Comparison of ENCODE assay signal across 8 cellular contexts in the genomic region with DNA sequence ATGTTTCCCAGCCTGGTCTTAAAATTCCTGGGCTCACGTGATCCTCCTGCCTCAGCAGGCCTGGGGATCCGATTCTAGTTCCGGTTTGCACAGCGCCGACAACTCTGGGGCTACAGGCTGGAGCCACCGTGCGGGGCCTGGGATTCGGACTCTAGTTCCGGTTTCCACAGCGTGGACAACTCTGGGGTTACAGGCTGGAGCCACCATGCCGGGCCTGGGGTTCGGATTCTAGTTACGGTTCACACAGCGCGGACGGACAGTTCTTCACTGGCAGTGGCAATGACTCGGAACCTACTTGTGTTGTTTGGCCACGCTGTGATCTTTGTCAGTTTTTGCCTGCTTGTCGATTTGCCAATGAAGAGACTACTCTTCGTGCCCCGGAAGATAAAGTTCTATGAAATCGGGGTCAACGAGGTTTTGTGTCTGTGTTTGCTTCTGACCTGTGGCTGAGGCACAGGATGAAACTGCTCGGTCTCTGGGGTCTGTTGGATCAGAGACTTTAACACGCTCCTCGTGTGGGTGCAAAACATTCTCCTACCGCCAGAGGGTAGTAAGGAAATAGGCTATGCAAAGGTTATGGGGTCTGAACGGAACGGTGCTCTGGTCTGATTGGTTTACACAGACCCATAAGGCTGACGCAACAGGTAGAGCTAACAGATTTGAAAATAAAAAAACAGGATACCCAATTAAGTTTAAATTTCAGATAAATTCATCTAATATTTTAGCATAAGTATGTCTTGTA. TPM values are rescaled to one million over a fixed set of nuclear protein-coding genes. Genes with fewer than 3 reads are reported as not detected.
DNase-seq lines count a peak whose midpoint lies in the region; ATAC-seq and TF ChIP-seq lines count a peak whose summit lies in the region.

No MANE protein-coding gene starts in this region.

- H3K27ac Mint-ChIP-seq in osteocyte (ENCODE audit: unreplicated experiment), result no peak overlapping the region

- TF ChIP-seq CTCF in foreskin keratinocyte (conservative IDR thresholded peaks at IDR 0.05) (peak; percentile 52), osteocyte (IDR thresholded peaks at IDR 0.05) (peak; percentile 16)

- H3K27me3 Mint-ChIP-seq in osteocyte (ENCODE audit: unreplicated experiment), result no peaks in the 10 kb centered on the region

- ATAC-seq in foreskin keratinocyte (no peak), GM19351 (IDR thresholded peaks at IDR 0.05; ENCODE audit: unreplicated experiment) (no peak), HG02852 (IDR thresholded peaks at IDR 0.05; ENCODE audit: unreplicated experiment) (no peak), GM21381 (IDR thresholded peaks at IDR 0.05; ENCODE audit: unreplicated experiment) (no peak)

- no peaks in the 10 kb centered on the region for H3K36me3 Mint-ChIP-seq in osteocyte (ENCODE audit: unreplicated experiment)

- no peaks in the 10 kb centered on the region for H3K27me3 ChIP-seq in foreskin keratinocyte

- H3K9me3 Mint-ChIP-seq in osteocyte (ENCODE audit: unreplicated experiment), result peaks cover 18% of the 10 kb centered on the region

- DNase-seq in ELF-1 (ENCODE audit: low read depth, low spot score), result peak; percentile 63
- DNase-seq in NCI-H1092 treated with DMSO at 0.1 percent for 48 hours (lab: John Stamatoyannopoulos, UW), result peak; percentile 73
- DNase-seq in activated T-cell treated with anti-CD3 and anti-CD28 coated beads for 48 hours (ENCODE audit: low read depth), result peak; percentile 12
- no peak for DNase-seq in foreskin keratinocyte
- DNase-seq in osteocyte (ENCODE audit: extremely low spot score, unreplicated experiment), result no peak

- H3K4me1 Mint-ChIP-seq in osteocyte (ENCODE audit: unreplicated experiment), result no peaks in the 10 kb centered on the region

- H3K4me3 Mint-ChIP-seq in osteocyte (ENCODE audit: unreplicated experiment), result no peak overlapping the region

- no peaks in the 10 kb centered on the region for H3K4me1 ChIP-seq in foreskin keratinocyte

- H3K27ac ChIP-seq in foreskin keratinocyte, result no peak overlapping the region

RNA-seq across cellular contexts. Expression of gene ZSCAN1, which starts 12.1 kb away (rescaled TPM):
- total RNA-seq in foreskin keratinocyte (not detected in 2 replicates), osteocyte (0.57 TPM in 1 of 2 replicates, not detected in the other)
- 0.08 TPM in 2 replicates for polyA plus RNA-seq in foreskin keratinocyte

RNA-seq across cellular contexts. Expression of gene ZNF606, which starts 19.1 kb away (rescaled TPM):
- total RNA-seq in foreskin keratinocyte (6.5 and 6.6 TPM in 2 replicates), osteocyte (17.5 and 22.0 TPM in 2 replicates)
- polyA plus RNA-seq in foreskin keratinocyte, result 1.3 and 1.7 TPM in 2 replicates

RNA-seq across cellular contexts. Expression of gene ZNF135, which starts 37.4 kb away (rescaled TPM):
- total RNA-seq in foreskin keratinocyte (1.4 and 1.9 TPM in 2 replicates), osteocyte (5.5 and 5.9 TPM in 2 replicates)
- 0.60 and 0.85 TPM in 2 replicates for polyA plus RNA-seq in foreskin keratinocyte

RNA-seq across cellular contexts. Expression of gene C19orf18, which starts 47.4 kb away (rescaled TPM):
- total RNA-seq in foreskin keratinocyte (0.32 and 0.44 TPM in 2 replicates), osteocyte (1.4 and 1.8 TPM in 2 replicates)
- 0.39 and 0.54 TPM in 2 replicates for polyA plus RNA-seq in foreskin keratinocyte

Comparison
In these comparisons a context has a peak if more than half of its experiments do, and no peak if none do; other contexts are left out.
1. DNase-seq: peak in ELF-1 (single experiment), NCI-H1092 treated with DMSO at 0.1 percent for 48 hours (single experiment) and activated T-cell treated with anti-CD3 and anti-CD28 coated beads for 48 hours (single experiment); none in foreskin keratinocyte (0 of 2) and osteocyte (single experiment).